ENCODE assay signal across 31 cellular contexts in the genomic region with DNA sequence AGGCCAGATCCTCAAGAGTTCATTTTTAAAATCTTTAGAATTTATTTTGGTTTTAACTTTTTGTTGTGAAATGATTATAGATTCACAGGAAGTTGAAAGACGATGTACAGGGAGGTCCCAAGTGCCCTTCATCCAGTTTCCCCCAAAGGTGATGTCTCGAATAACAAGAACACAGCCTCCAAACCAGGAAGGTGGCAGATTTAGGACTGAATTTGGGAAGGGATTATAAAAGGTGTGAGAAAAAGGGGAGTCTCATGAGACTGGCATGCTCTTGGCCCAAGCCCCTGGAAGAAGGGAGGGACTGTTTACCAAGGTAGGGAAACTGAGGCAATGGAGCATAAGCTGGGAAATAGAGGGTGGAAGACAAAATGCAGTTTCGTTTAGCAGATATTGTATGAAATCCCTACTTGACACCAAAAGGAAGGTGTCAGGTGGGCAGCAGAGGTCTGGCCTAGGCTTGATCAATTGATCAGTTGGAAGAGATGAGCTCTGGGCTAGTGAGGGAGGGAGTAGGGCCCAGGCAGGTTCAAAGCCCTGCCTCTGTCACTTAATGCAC.
"Had no signal": no experiment of that assay in that cellular context is flagged by ENCODE, and none has a peak within 500 bp of the region (broad histone marks: within the 10 kb centered on the region; RNA-seq: fewer than 3 reads in every experiment).

No MANE protein-coding gene starts in this region.

- H3K27me3 Mint-ChIP-seq: activated CD4-positive, alpha-beta T cell treated with anti-CD3 and anti-CD28 coated beads, Interleukin-2, amount 10 ng/mL, durations not matched to agents 24 days and 14 days; activated naive CD8-positive, alpha-beta T cell; activated naive CD8-positive, alpha-beta T cell treated with anti-CD3 and anti-CD28 coated beads, Interleukin-2, amount 50 U/mL, for 24 hours; brain had no signal

- H3K4me3 ChIP-seq: ascending aorta had no signal

- DNase-seq: activated B cell treated with CpG ODN at 0.5 μM for 24 hours; activated CD4-positive, alpha-beta memory T cell treated with anti-CD3 and anti-CD28 coated beads for 36 hours; activated CD4-positive, alpha-beta T cell treated with anti-CD3 and anti-CD28 coated beads for 4 hours; activated CD4-positive, alpha-beta T cell treated with anti-CD3 and anti-CD28 coated beads, Interleukin-2, amount 10 ng/mL, durations not matched to agents 24 days and 14 days; activated CD4-positive, alpha-beta T cell treated with anti-CD3 and anti-CD28 coated beads, Interleukin-2, amount 50 U/mL, for 1 hour; activated CD4-positive, alpha-beta T cell treated with anti-CD3 and anti-CD28 coated beads, Interleukin-2, amount 50 U/mL, for 4 hours; activated CD4-positive, CD25-positive, alpha-beta regulatory T cell treated with anti-CD3 and anti-CD28 coated beads, Interleukin-2, amount 50 U/mL, for 72 hours; activated CD8-positive, alpha-beta memory T cell treated with anti-CD3 and anti-CD28 coated beads, Interleukin-2, amount 50 U/mL, for 4 hours; activated CD8-positive, alpha-beta T cell treated with anti-CD3 and anti-CD28 coated beads for 36 hours; activated effector memory CD4-positive, alpha-beta T cell treated with Interleukin-2 at 50 U/mL for 16 hours; activated gamma-delta T cell; activated naive CD4-positive, alpha-beta T cell treated with anti-CD3 and anti-CD28 coated beads, Interleukin-2, amount 10 ng/mL, durations not matched to agents 7 days and 5 days; activated naive CD4-positive, alpha-beta T cell treated with Interleukin-2 at 50 U/mL for 16 hours; activated naive CD8-positive, alpha-beta T cell treated with anti-CD3 and anti-CD28 coated beads, Interleukin-2, amount 10 ng/mL, durations not matched to agents 7 days and 5 days; activated naive CD8-positive, alpha-beta T cell treated with anti-CD3 and anti-CD28 coated beads, Interleukin-2, amount 50 U/mL, for 24 hours; activated T-cell treated with anti-CD3 and anti-CD28 coated beads, Interleukin-2, amount 50 U/mL, for 24 hours; activated T-cell treated with anti-CD3 and anti-CD28 coated beads, Interleukin-2, amount 50 U/mL, for 48 hours; amygdala; anterior cingulate cortex; central memory CD4-positive, alpha-beta T cell; T-helper 2 cell; T-helper 9 cell had no signal

- H3K4me1 ChIP-seq: ascending aorta had no signal

- H3K9me3 Mint-ChIP-seq: activated B cell treated with CpG ODN at 0.5 μM for 24 hours; activated CD4-positive, alpha-beta memory T cell treated with anti-CD3 and anti-CD28 coated beads for 36 hours; activated CD4-positive, alpha-beta T cell treated with anti-CD3 and anti-CD28 coated beads, Interleukin-2, amount 10 ng/mL, durations not matched to agents 24 days and 14 days; activated CD8-positive, alpha-beta T cell treated with anti-CD3 and anti-CD28 coated beads for 36 hours; activated naive CD4-positive, alpha-beta T cell treated with anti-CD3 and anti-CD28 coated beads, Interleukin-2, amount 10 ng/mL, durations not matched to agents 7 days and 5 days; activated naive CD4-positive, alpha-beta T cell treated with anti-CD3 and anti-CD28 coated beads, Interleukin-2, amount 50 U/mL, for 24 hours; activated naive CD8-positive, alpha-beta T cell treated with anti-CD3 and anti-CD28 coated beads, Interleukin-2, amount 10 ng/mL, durations not matched to agents 7 days and 5 days; activated naive CD8-positive, alpha-beta T cell treated with anti-CD3 and anti-CD28 coated beads, Interleukin-2, amount 50 U/mL, for 24 hours; activated T-cell treated with anti-CD3 and anti-CD28 coated beads, Interleukin-2, amount 50 U/mL, for 24 hours; activated T-helper 2 cell treated with anti-CD3 and anti-CD28 coated beads, Interferon-gamma antibody, Interleukin-2, Interleukin-4, amounts not matched to agents 10 μg/mL and 5 μg/mL and 100 μg/mL, durations not matched to agents 14 hours and 24 hours and 36 hours; T-helper 1 cell treated with Interleukin-12 subunit alpha and Interleukin-12 subunit beta and Interleukin-4 antibody, amounts not matched to agents 30 μg/mL and 1 μg/mL, for 36 hours; T-helper 2 cell treated with Interferon-gamma antibody and Interleukin-4, amounts not matched to agents 5 μg/mL and 100 μg/mL, for 36 hours had no signal

- H3K4me1 Mint-ChIP-seq: activated B cell treated with CpG ODN at 0.5 μM for 24 hours; activated CD4-positive, alpha-beta T cell treated with anti-CD3 and anti-CD28 coated beads, Interleukin-2, amount 10 ng/mL, durations not matched to agents 24 days and 14 days; activated naive CD4-positive, alpha-beta T cell treated with anti-CD3 and anti-CD28 coated beads, Interleukin-2, amount 10 ng/mL, durations not matched to agents 7 days and 5 days; activated naive CD4-positive, alpha-beta T cell treated with anti-CD3 and anti-CD28 coated beads, Interleukin-2, amount 50 U/mL, for 24 hours; activated naive CD8-positive, alpha-beta T cell treated with anti-CD3 and anti-CD28 coated beads, Interleukin-2, amount 10 ng/mL, durations not matched to agents 7 days and 5 days; activated naive CD8-positive, alpha-beta T cell treated with anti-CD3 and anti-CD28 coated beads, Interleukin-2, amount 50 U/mL, for 24 hours; brain had no signal

- H3K36me3 ChIP-seq: ascending aorta had no signal

- H3K4me3 Mint-ChIP-seq: activated B cell treated with CpG ODN at 0.5 μM for 24 hours; activated CD4-positive, alpha-beta memory T cell treated with anti-CD3 and anti-CD28 coated beads for 36 hours; activated CD4-positive, alpha-beta T cell treated with anti-CD3 and anti-CD28 coated beads, Interleukin-2, amount 10 ng/mL, durations not matched to agents 24 days and 14 days; activated CD8-positive, alpha-beta T cell treated with anti-CD3 and anti-CD28 coated beads for 36 hours; activated naive CD4-positive, alpha-beta T cell treated with anti-CD3 and anti-CD28 coated beads, Interleukin-2, amount 10 ng/mL, durations not matched to agents 7 days and 5 days; activated naive CD4-positive, alpha-beta T cell treated with anti-CD3 and anti-CD28 coated beads, Interleukin-2, amount 50 U/mL, for 24 hours; activated naive CD8-positive, alpha-beta T cell; activated naive CD8-positive, alpha-beta T cell treated with anti-CD3 and anti-CD28 coated beads, Interleukin-2, amount 10 ng/mL, durations not matched to agents 7 days and 5 days; activated naive CD8-positive, alpha-beta T cell treated with anti-CD3 and anti-CD28 coated beads, Interleukin-2, amount 50 U/mL, for 24 hours; activated T-cell treated with anti-CD3 and anti-CD28 coated beads, Interleukin-2, amount 50 U/mL, for 24 hours; brain; T-helper 1 cell treated with Interleukin-12 subunit alpha and Interleukin-12 subunit beta and Interleukin-4 antibody, amounts not matched to agents 30 μg/mL and 1 μg/mL, for 36 hours; T-helper 2 cell treated with Interferon-gamma antibody and Interleukin-4, amounts not matched to agents 5 μg/mL and 100 μg/mL, for 36 hours had no signal

- H3K36me3 Mint-ChIP-seq: activated CD4-positive, alpha-beta memory T cell treated with anti-CD3 and anti-CD28 coated beads for 36 hours; activated naive CD4-positive, alpha-beta T cell treated with anti-CD3 and anti-CD28 coated beads, Interleukin-2, amount 10 ng/mL, durations not matched to agents 7 days and 5 days; activated naive CD4-positive, alpha-beta T cell treated with anti-CD3 and anti-CD28 coated beads, Interleukin-2, amount 50 U/mL, for 24 hours; activated naive CD8-positive, alpha-beta T cell; activated naive CD8-positive, alpha-beta T cell treated with anti-CD3 and anti-CD28 coated beads, Interleukin-2, amount 10 ng/mL, durations not matched to agents 7 days and 5 days had no signal

- ATAC-seq: activated CD8-positive, alpha-beta T cell treated with anti-CD3 and anti-CD28 coated beads for 36 hours; activated naive CD8-positive, alpha-beta T cell treated with anti-CD3 and anti-CD28 coated beads, Interleukin-2, amount 50 U/mL, for 24 hours had no signal

- H3K27ac Mint-ChIP-seq: activated B cell treated with CpG ODN at 0.5 μM for 24 hours; activated CD4-positive, alpha-beta memory T cell treated with anti-CD3 and anti-CD28 coated beads for 36 hours; activated CD4-positive, alpha-beta T cell treated with anti-CD3 and anti-CD28 coated beads, Interleukin-2, amount 10 ng/mL, durations not matched to agents 24 days and 14 days; activated CD8-positive, alpha-beta T cell treated with anti-CD3 and anti-CD28 coated beads for 36 hours; activated naive CD4-positive, alpha-beta T cell treated with anti-CD3 and anti-CD28 coated beads, Interleukin-2, amount 10 ng/mL, durations not matched to agents 7 days and 5 days; activated naive CD4-positive, alpha-beta T cell treated with anti-CD3 and anti-CD28 coated beads, Interleukin-2, amount 50 U/mL, for 24 hours; activated naive CD8-positive, alpha-beta T cell; activated naive CD8-positive, alpha-beta T cell treated with anti-CD3 and anti-CD28 coated beads, Interleukin-2, amount 10 ng/mL, durations not matched to agents 7 days and 5 days; activated naive CD8-positive, alpha-beta T cell treated with anti-CD3 and anti-CD28 coated beads, Interleukin-2, amount 50 U/mL, for 24 hours; activated T-cell treated with anti-CD3 and anti-CD28 coated beads, Interleukin-2, amount 50 U/mL, for 24 hours; activated T-helper 2 cell treated with anti-CD3 and anti-CD28 coated beads, Interferon-gamma antibody, Interleukin-2, Interleukin-4, amounts not matched to agents 10 μg/mL and 5 μg/mL and 100 μg/mL, durations not matched to agents 14 hours and 24 hours and 36 hours; brain; T-helper 1 cell treated with Interleukin-12 subunit alpha and Interleukin-12 subunit beta and Interleukin-4 antibody, amounts not matched to agents 30 μg/mL and 1 μg/mL, for 36 hours; T-helper 2 cell treated with Interferon-gamma antibody and Interleukin-4, amounts not matched to agents 5 μg/mL and 100 μg/mL, for 36 hours had no signal

- H3K9me3 ChIP-seq: ascending aorta had no signal

- H3K27ac ChIP-seq: ascending aorta, VCaP had no signal

- FAIRE-seq: TTC549 had no signal

- H3K27me3 ChIP-seq: ascending aorta had no signal
